1 cellular context compared by ENCODE assay signal in genomic region chr16:68190745-68191510, GRCh38.
TF ChIP-seq lines count a peak whose summit lies in the region.

No MANE protein-coding gene starts in this region.

TF ChIP-seq in SK-N-SH, 30 proteins besides CTCF, POLR2A, EP300 and RAD21 (continued from another document):
- TF ChIP-seq EZH2phosphoT487 (IDR thresholded peaks at IDR 0.05; ENCODE audit: borderline replicate concordance, low read depth) (no peak), FOXJ3 (CRISPR knock-in tag; IDR thresholded peaks at IDR 0.05) (no peak), RXRA (IDR thresholded peaks at IDR 0.05; ENCODE audit: borderline replicate concordance, low read depth) (no peak), RCOR1 (IDR thresholded peaks at IDR 0.05; ENCODE audit: low read length) (no peak), RFX5 (IDR thresholded peaks at IDR 0.05; ENCODE audit: low read length) (no peak), MEF2A (IDR thresholded peaks at IDR 0.05; ENCODE audit: borderline replicate concordance, low read depth) (no peak), GABPA (IDR thresholded peaks at IDR 0.05; ENCODE audit: low read depth) (no peak), FOXM1 (IDR thresholded peaks at IDR 0.05; ENCODE audit: low read depth) (no peak), IRF3 (IDR thresholded peaks at IDR 0.05; ENCODE audit: low read depth, low read length) (no peak), REST (IDR thresholded peaks at IDR 0.05; ENCODE audit: low read depth, low read length) (no peak)
